ENCODE assay signal across 10 cellular contexts in the genomic region with DNA sequence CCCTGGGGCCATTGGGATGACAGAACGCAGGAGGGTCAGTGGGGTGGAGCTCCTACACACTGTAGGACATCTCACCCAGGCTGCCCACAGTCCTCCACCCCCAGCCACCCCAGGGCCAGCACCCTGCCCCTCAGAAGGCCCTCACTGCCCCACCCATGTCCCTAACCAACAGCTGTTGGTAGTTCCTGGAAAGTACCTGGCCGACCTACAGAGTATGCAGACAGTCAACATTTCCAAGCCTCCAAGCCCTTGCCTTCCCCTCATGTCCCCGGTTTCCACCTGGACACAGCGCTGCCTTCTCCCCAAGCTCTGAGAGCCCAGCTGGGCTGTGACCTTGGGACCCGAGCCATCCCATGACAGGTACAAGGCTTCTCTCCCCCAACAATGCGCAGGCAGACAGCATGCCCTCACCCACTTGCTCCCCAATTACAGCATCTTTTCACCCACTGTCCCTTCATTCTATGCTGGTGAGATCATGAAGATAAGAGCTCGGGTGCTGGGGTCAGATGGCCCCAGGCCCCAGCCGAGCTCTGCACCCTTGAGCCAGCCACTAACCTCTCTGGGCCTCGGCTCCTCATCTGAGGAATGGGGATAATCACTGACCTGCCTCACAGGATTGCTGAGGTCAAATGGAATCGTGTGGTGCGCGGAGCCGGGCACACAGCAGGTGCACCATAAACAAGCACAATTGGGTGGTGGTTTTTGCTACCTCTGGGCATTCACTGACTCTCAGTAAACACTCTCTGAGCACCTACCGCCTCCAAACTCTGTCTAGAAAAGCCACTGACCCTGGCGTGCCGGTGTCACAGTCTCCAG. TPM values are rescaled to one million over a fixed set of nuclear protein-coding genes. Genes with fewer than 3 reads are reported as not detected.
A peak's percentile ranks its signal among the peaks of the same experiment; 100 is the strongest.
DNase-seq lines count a peak whose midpoint lies in the region; ATAC-seq and TF ChIP-seq lines count a peak whose summit lies in the region.
"Had no signal": no experiment of that assay in that cellular context is flagged by ENCODE, and none has a peak within 500 bp of the region (broad histone marks: within the 10 kb centered on the region; RNA-seq: fewer than 3 reads in every experiment).

No MANE protein-coding gene starts in this region.

- POLR2A ChIA-PET in activated CD4-positive, alpha-beta T cell treated with anti-CD3 and anti-CD28 coated beads for 36 hours (lab: Charles Lee) = interaction anchor here (1.4 kb wide), 1 partner anchor 10 kb away, joined by 5 read pairs; no protein-coding TSS in a partner anchor
- POLR2A ChIA-PET in activated B cell treated with CpG ODN at 0.5 μM for 24 hours (lab: Charles Lee) = interaction anchor here (0.8 to 25.3 kb wide), 5 partner anchors 10 to 36 kb away, joined by 3 to 662 read pairs (median 10); a partner anchor contains a TSS

- H3K4me3 ChIP-seq in suprapubic skin = no peak overlapping the region

- no peaks in the 10 kb centered on the region for H3K27me3 ChIP-seq in layer of hippocampus (ENCODE audit: control insufficient read depth, insufficient read depth, low read length)
- H3K27me3 ChIP-seq in suprapubic skin = no peaks in the 10 kb centered on the region

- TF ChIP-seq CTCF in activated B cell treated with CpG ODN at 0.5 μM for 24 hours (IDR thresholded peaks at IDR 0.05) (no peak), suprapubic skin (IDR thresholded peaks at IDR 0.05) (no peak)

- H3K9me3 ChIP-seq in suprapubic skin = no peaks in the 10 kb centered on the region

- 78% methylated on average over 16 of the region's 16 CpGs for WGBS in suprapubic skin

- H3K4me1 ChIP-seq in suprapubic skin = peaks cover 52% of the 10 kb centered on the region

- H3K27ac ChIP-seq in layer of hippocampus (ENCODE audit: low read depth, low read length) (peak overlapping the region; percentile 96), suprapubic skin (peak overlapping the region; percentile 18)

- CTCF ChIA-PET in activated CD4-positive, alpha-beta T cell treated with anti-CD3 and anti-CD28 coated beads for 36 hours (lab: Charles Lee) = interaction anchor here (0.7 to 6.1 kb wide), 7 partner anchors 9 to 37 kb away, joined by 3 to 47 read pairs (median 4); no protein-coding TSS in a partner anchor
- CTCF ChIA-PET in activated B cell treated with CpG ODN at 0.5 μM for 24 hours (lab: Charles Lee) = interaction anchor here (0.8 to 5.8 kb wide), 5 partner anchors 8 to 36 kb away, joined by 3 to 46 read pairs (median 3); no protein-coding TSS in a partner anchor

- H3K27me3 Mint-ChIP-seq in activated CD4-positive, alpha-beta T cell treated with anti-CD3 and anti-CD28 coated beads for 36 hours = no peaks in the 10 kb centered on the region
- no peaks in the 10 kb centered on the region for H3K27me3 Mint-ChIP-seq in activated B cell treated with CpG ODN at 0.5 μM for 24 hours

- TF ChIP-seq EP300 in suprapubic skin (IDR thresholded peaks at IDR 0.05) = no peak

- H3K9me3 Mint-ChIP-seq in activated CD4-positive, alpha-beta T cell treated with anti-CD3 and anti-CD28 coated beads for 36 hours (ENCODE audit: low read depth) = no peaks in the 10 kb centered on the region
- no peaks in the 10 kb centered on the region for H3K9me3 Mint-ChIP-seq in activated B cell treated with CpG ODN at 0.5 μM for 24 hours

- H3K36me3 ChIP-seq in suprapubic skin = no peaks in the 10 kb centered on the region

- peak overlapping the region; percentile 71 for H3K4me3 Mint-ChIP-seq in activated CD4-positive, alpha-beta T cell treated with anti-CD3 and anti-CD28 coated beads for 36 hours
- peak overlapping the region; percentile 77 for H3K4me3 Mint-ChIP-seq in activated B cell treated with CpG ODN at 0.5 μM for 24 hours

- no peak for DNase-seq in activated CD4-positive, alpha-beta T cell treated with anti-CD3 and anti-CD28 coated beads for 36 hours
- DNase-seq in activated CD4-positive, alpha-beta T cell treated with anti-CD3 and anti-CD28 coated beads, Interleukin-2, amount 50 U/mL, for 4 hours = no peak
- DNase-seq in activated B cell treated with CpG ODN at 0.5 μM for 24 hours (no peak), suprapubic skin (ENCODE audit: low spot score in 2 of 2) (no peak), NCI-H82 (lab: John Stamatoyannopoulos, UW) (no peak), HPDE6-E6E7 (ENCODE audit: extremely low spot score) (no peak)
- DNase-seq: NCI-H510A had no signal

- intact Hi-C loops in activated CD4-positive, alpha-beta T cell treated with anti-CD3 and anti-CD28 coated beads for 36 hours (cut with DNase I, micrococcal nuclease) = loop anchor here in 1 of 2 experiments (5.0 kb wide), 3 partner anchors 306 to 1526 kb away; a partner anchor contains a TSS
- intact Hi-C loops in activated B cell treated with CpG ODN at 0.5 μM for 24 hours (cut with micrococcal nuclease) = no loop called here

- H3K27ac Mint-ChIP-seq in activated CD4-positive, alpha-beta T cell treated with anti-CD3 and anti-CD28 coated beads for 36 hours = peak overlapping the region; percentile 99
- peak overlapping the region; percentile 96 for H3K27ac Mint-ChIP-seq in activated B cell treated with CpG ODN at 0.5 μM for 24 hours

- peaks cover 98% of the 10 kb centered on the region for H3K4me1 Mint-ChIP-seq in activated CD4-positive, alpha-beta T cell treated with anti-CD3 and anti-CD28 coated beads for 36 hours
- H3K4me1 Mint-ChIP-seq in activated B cell treated with CpG ODN at 0.5 μM for 24 hours = peaks cover 100% of the 10 kb centered on the region

- no peak for ATAC-seq in activated CD4-positive, alpha-beta T cell treated with anti-CD3 and anti-CD28 coated beads for 36 hours
- ATAC-seq in activated B cell treated with CpG ODN at 0.5 μM for 24 hours (ENCODE audit: low read depth) (no peak), HG03139 (IDR thresholded peaks at IDR 0.05; ENCODE audit: unreplicated experiment) (no peak)

- TF ChIP-seq POLR2A in suprapubic skin (IDR thresholded peaks at IDR 0.05) = no peak

- peaks cover 40% of the 10 kb centered on the region for H3K36me3 Mint-ChIP-seq in activated CD4-positive, alpha-beta T cell treated with anti-CD3 and anti-CD28 coated beads for 36 hours (ENCODE audit: low read depth)
- peaks cover 90% of the 10 kb centered on the region for H3K36me3 Mint-ChIP-seq in activated B cell treated with CpG ODN at 0.5 μM for 24 hours (ENCODE audit: low read depth)

RNA-seq across cellular contexts. Expression of a gene that starts 11.2 kb away (rescaled TPM):
- total RNA-seq in activated CD4-positive, alpha-beta T cell treated with anti-CD3 and anti-CD28 coated beads for 36 hours = 100 to 1,000 TPM; 174 to 214 TPM
- 726 and 766 TPM in 2 replicates for total RNA-seq in activated B cell treated with CpG ODN at 0.5 μM for 24 hours
- 10 to 100 TPM in 3 of 4 donors, 1 to 10 TPM in 1; 9.9 to 13.7 (median 12.2) TPM for total RNA-seq in suprapubic skin

RNA-seq across cellular contexts. Expression of a gene that starts 23.0 kb away (rescaled TPM):
- under 1 TPM; 0.32 to 0.43 TPM for total RNA-seq in activated CD4-positive, alpha-beta T cell treated with anti-CD3 and anti-CD28 coated beads for 36 hours
- total RNA-seq in activated B cell treated with CpG ODN at 0.5 μM for 24 hours (0.93 and 1.2 TPM in 2 replicates), suprapubic skin (under 1 TPM in 1 of 4 donors, not detected in 3; 0.98 TPM)
- total RNA-seq: T-helper 1 cell treated with Interleukin-12 subunit alpha and Interleukin-12 subunit beta and Interleukin-4 antibody, amounts not matched to agents 30 ng/mL and 1 ng/mL, for 36 hours had no signal

Comparison
In these comparisons a context has a peak if more than half of its experiments do, and no peak if none do; other contexts are left out.
1. RNA of a gene that starts 11.2 kb away (total RNA-seq): 726 to 766 TPM in activated B cell treated with CpG ODN at 0.5 μM for 24 hours and 174 to 214 TPM in activated CD4-positive, alpha-beta T cell treated with anti-CD3 and anti-CD28 coated beads for 36 hours; 9.9 to 13.7 TPM in suprapubic skin; every median in the first group is over 10 times any median in the second.